Comparison of ENCODE assay signal across 7 cellular contexts in the genomic region with DNA sequence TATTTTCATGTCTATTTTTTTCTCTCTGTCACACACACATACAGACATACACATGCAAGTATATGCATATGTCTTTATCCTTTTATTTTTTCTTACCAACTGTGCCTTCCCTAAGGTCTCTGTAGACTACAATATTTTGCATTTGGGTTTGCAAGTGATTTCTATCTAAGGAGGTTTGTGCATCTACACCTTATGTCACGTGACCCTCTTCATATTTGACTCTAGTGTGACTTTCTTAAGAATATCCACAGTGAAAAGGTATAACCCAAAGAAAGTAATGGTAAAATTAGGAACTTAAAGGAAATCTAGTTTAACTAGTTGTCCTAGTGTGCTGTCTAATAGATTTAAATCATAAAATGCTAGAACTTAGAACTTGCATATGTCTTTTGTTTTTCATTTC.
"Had no signal": no experiment of that assay in that cellular context is flagged by ENCODE, and none has a peak within 500 bp of the region (broad histone marks: within the 10 kb centered on the region; RNA-seq: fewer than 3 reads in every experiment).

No MANE protein-coding gene starts in this region.

- FAIRE-seq: HTR-8/SVneo had no signal

- H3K4me1 Mint-ChIP-seq: IgD-negative memory B cell had no signal

- H3K36me3 Mint-ChIP-seq: IgD-negative memory B cell had no signal

- H3K9ac ChIP-seq: KMS-11 had no signal

- H3K4me2 ChIP-seq: KMS-11 had no signal

- H3K27me3 Mint-ChIP-seq: IgD-negative memory B cell had no signal

- H3K4me3 Mint-ChIP-seq: IgD-negative memory B cell had no signal

- H3K27ac ChIP-seq: HL-60, KMS-11 had no signal

- DNase-seq: IMR-90, KBM-7, KG1 had no signal
